ENCODE assay signal across 1 cellular context in genomic region chr1:29271724-29272123, GRCh38.
A peak's percentile ranks its signal among the peaks of the same experiment; 100 is the strongest.
TF ChIP-seq lines count a peak whose summit lies in the region.

No MANE protein-coding gene starts in this region.

TF ChIP-seq in HepG2, 621 proteins besides CTCF, POLR2A, EP300 and RAD21 (continued from another document):
- TF ChIP-seq PAXIP1 (CRISPR knock-in tag; conservative IDR thresholded peaks at IDR 0.05) (no peak), PHB2 (IDR thresholded peaks at IDR 0.05; ENCODE audit: partially characterized antibody) (no peak), ZNF639 (CRISPR knock-in tag; conservative IDR thresholded peaks at IDR 0.05) (no peak), THRA (CRISPR knock-in tag; IDR thresholded peaks at IDR 0.05; ENCODE audit: borderline replicate concordance) (no peak), SIX1 (CRISPR knock-in tag; IDR thresholded peaks at IDR 0.05; ENCODE audit: borderline replicate concordance) (no peak), ZNF160 (CRISPR knock-in tag; IDR thresholded peaks at IDR 0.05) (no peak), BCL6 (CRISPR knock-in tag; IDR thresholded peaks at IDR 0.05) (no peak), SRY (CRISPR knock-in tag; IDR thresholded peaks at IDR 0.05) (no peak), ZNF570 (CRISPR knock-in tag; IDR thresholded peaks at IDR 0.05; ENCODE audit: borderline replicate concordance) (no peak), ZNF557 (CRISPR knock-in tag; IDR thresholded peaks at IDR 0.05) (no peak), SRSF9 (IDR thresholded peaks at IDR 0.05; ENCODE audit: borderline replicate concordance, insufficient read depth, low read depth, low read length, poor library complexity, severe bottlenecking) (no peak), MAZ (IDR thresholded peaks at IDR 0.05; ENCODE audit: borderline replicate concordance, low read depth, low read length) (peak; percentile 97), MAZ (CRISPR knock-in tag; IDR thresholded peaks at IDR 0.05; ENCODE audit: low read depth) (no peak), KDM1A (CRISPR knock-in tag; IDR thresholded peaks at IDR 0.05) (peak; percentile 78; the same call in 1 of the 2 replicates), ZNF17 (CRISPR knock-in tag; IDR thresholded peaks at IDR 0.05) (no peak), ZSCAN9 (CRISPR knock-in tag; IDR thresholded peaks at IDR 0.05; ENCODE audit: borderline replicate concordance) (no peak), ZSCAN30 (CRISPR knock-in tag; IDR thresholded peaks at IDR 0.05) (no peak), MXI1 (IDR thresholded peaks at IDR 0.05; ENCODE audit: borderline replicate concordance, low read depth, low read length) (no peak), ZNF501 (CRISPR knock-in tag; IDR thresholded peaks at IDR 0.05) (no peak), GATAD1 (CRISPR knock-in tag; IDR thresholded peaks at IDR 0.05) (no peak), ATF2 (CRISPR knock-in tag; IDR thresholded peaks at IDR 0.05) (no peak), ZNF562 (CRISPR knock-in tag; IDR thresholded peaks at IDR 0.05; ENCODE audit: borderline replicate concordance) (no peak), TEAD3 (CRISPR knock-in tag; optimal IDR thresholded peaks at IDR 0.05; ENCODE audit: borderline replicate concordance) (peak; percentile 100)
